Comparison of ENCODE assay signal across 8 cellular contexts in the genomic region with DNA sequence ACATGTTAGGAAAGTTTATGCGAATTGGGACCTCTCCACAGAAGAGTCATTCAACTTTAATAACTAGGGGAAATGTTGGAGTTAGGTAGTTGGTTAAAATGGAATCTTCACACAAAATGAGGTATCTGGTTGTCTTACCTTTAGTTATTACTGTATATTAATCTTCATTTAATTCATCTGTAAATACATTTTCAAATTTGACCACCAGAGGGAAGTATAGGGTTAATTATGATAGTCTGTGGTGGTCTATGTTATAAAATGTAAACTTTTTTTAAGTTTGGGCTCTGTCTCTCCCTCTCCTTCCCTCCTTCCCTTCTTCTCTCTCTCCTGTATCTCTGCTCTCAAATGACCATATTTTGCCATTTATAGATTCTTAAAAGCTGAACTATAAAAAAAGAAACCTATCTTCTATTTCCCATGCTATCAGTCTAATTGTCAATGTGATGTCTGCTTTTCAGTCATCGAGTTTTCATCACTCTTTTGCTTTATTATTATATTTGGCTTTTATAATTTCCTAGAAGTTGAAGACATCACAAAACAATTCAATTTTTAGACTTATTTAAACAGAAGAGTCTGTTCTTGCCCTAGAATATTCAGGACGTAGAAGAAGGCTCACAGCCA. TPM values are rescaled to one million over a fixed set of nuclear protein-coding genes. Genes with fewer than 3 reads are reported as not detected.
DNase-seq lines count a peak whose midpoint lies in the region; ATAC-seq and TF ChIP-seq lines count a peak whose summit lies in the region.

No MANE protein-coding gene starts in this region.

- no peaks in the 10 kb centered on the region for H3K9me3 Mint-ChIP-seq in activated CD8-positive, alpha-beta T cell treated with anti-CD3 and anti-CD28 coated beads for 36 hours
- H3K9me3 Mint-ChIP-seq in activated CD8-positive, alpha-beta T cell treated with anti-CD3 and anti-CD28 coated beads, Interleukin-2, amount 10 ng/mL, durations not matched to agents 7 days and 5 days (ENCODE audit: insufficient read depth), result no peaks in the 10 kb centered on the region

- no peak for TF ChIP-seq POLR2A in transverse colon (IDR thresholded peaks at IDR 0.05)

- H3K27me3 Mint-ChIP-seq in activated CD8-positive, alpha-beta T cell treated with anti-CD3 and anti-CD28 coated beads for 36 hours, result peaks cover 3% of the 10 kb centered on the region
- no peaks in the 10 kb centered on the region for H3K27me3 Mint-ChIP-seq in activated CD8-positive, alpha-beta T cell treated with anti-CD3 and anti-CD28 coated beads, Interleukin-2, amount 10 ng/mL, durations not matched to agents 7 days and 5 days (ENCODE audit: low read depth)

- no peak overlapping the region for H3K27ac Mint-ChIP-seq in activated CD8-positive, alpha-beta T cell treated with anti-CD3 and anti-CD28 coated beads for 36 hours
- H3K27ac Mint-ChIP-seq in activated CD8-positive, alpha-beta T cell treated with anti-CD3 and anti-CD28 coated beads, Interleukin-2, amount 10 ng/mL, durations not matched to agents 7 days and 5 days, result no peak overlapping the region

- CTCF ChIA-PET in activated CD8-positive, alpha-beta T cell treated with anti-CD3 and anti-CD28 coated beads for 36 hours (lab: Charles Lee), result interaction anchor here (0.9 to 1.3 kb wide), 3 partner anchors 371 to 944 kb away, joined by 3 to 4 read pairs (median 4); no protein-coding TSS in a partner anchor
- CTCF ChIA-PET in activated CD8-positive, alpha-beta T cell treated with anti-CD3 and anti-CD28 coated beads, Interleukin-2, amount 10 ng/mL, durations not matched to agents 7 days and 5 days (lab: Charles Lee), result interaction anchor here (1.2 kb wide), 1 partner anchor 12 kb away, joined by 3 read pairs; no protein-coding TSS in a partner anchor

- no peaks in the 10 kb centered on the region for H3K4me1 Mint-ChIP-seq in activated CD8-positive, alpha-beta T cell treated with anti-CD3 and anti-CD28 coated beads for 36 hours (ENCODE audit: low read depth)
- no peaks in the 10 kb centered on the region for H3K4me1 Mint-ChIP-seq in activated CD8-positive, alpha-beta T cell treated with anti-CD3 and anti-CD28 coated beads, Interleukin-2, amount 10 ng/mL, durations not matched to agents 7 days and 5 days (ENCODE audit: low read depth)

- no peaks in the 10 kb centered on the region for H3K36me3 ChIP-seq in transverse colon

- H3K4me3 Mint-ChIP-seq in activated CD8-positive, alpha-beta T cell treated with anti-CD3 and anti-CD28 coated beads for 36 hours, result no peak overlapping the region
- H3K4me3 Mint-ChIP-seq in activated CD8-positive, alpha-beta T cell treated with anti-CD3 and anti-CD28 coated beads, Interleukin-2, amount 10 ng/mL, durations not matched to agents 7 days and 5 days, result no peak overlapping the region

- no peak overlapping the region for H3K27ac ChIP-seq in transverse colon

- peak; percentile 44 for TF ChIP-seq CTCF in activated CD8-positive, alpha-beta T cell treated with anti-CD3 and anti-CD28 coated beads for 36 hours (IDR thresholded peaks at IDR 0.05)
- TF ChIP-seq CTCF in epithelial cell of proximal tubule (conservative IDR thresholded peaks at IDR 0.05; ENCODE audit: low read depth, low read length) (peak; percentile 44), transverse colon (IDR thresholded peaks at IDR 0.05) (peak in 3 of 5 experiments; percentile 4 to 19 (median 12))

- H3K36me3 Mint-ChIP-seq in activated CD8-positive, alpha-beta T cell treated with anti-CD3 and anti-CD28 coated beads for 36 hours (ENCODE audit: low read depth), result no peaks in the 10 kb centered on the region
- H3K36me3 Mint-ChIP-seq in activated CD8-positive, alpha-beta T cell treated with anti-CD3 and anti-CD28 coated beads, Interleukin-2, amount 10 ng/mL, durations not matched to agents 7 days and 5 days (ENCODE audit: low read depth), result no peaks in the 10 kb centered on the region

- in situ Hi-C loops in transverse colon (cut with MboI; ENCODE audit: low pct_ligation_motif_present in 1 of 4, low pct_unique_long_range_greater_than_20kb in 1 of 4, low sequenced_read_pairs in 3 of 4), result loop anchor here (10.0 to 25.0 kb wide), 5 partner anchors 75 to 365 kb away; no protein-coding TSS in a partner anchor

- no peak for TF ChIP-seq EP300 in transverse colon (IDR thresholded peaks at IDR 0.05; ENCODE audit: low read depth)

- POLR2A ChIA-PET in activated CD8-positive, alpha-beta T cell treated with anti-CD3 and anti-CD28 coated beads for 36 hours (lab: Charles Lee), result no interaction called here
- POLR2A ChIA-PET in activated CD8-positive, alpha-beta T cell treated with anti-CD3 and anti-CD28 coated beads, Interleukin-2, amount 10 ng/mL, durations not matched to agents 7 days and 5 days (lab: Charles Lee), result no interaction called here

- no peaks in the 10 kb centered on the region for H3K4me1 ChIP-seq in transverse colon

- no peak for DNase-seq in activated CD8-positive, alpha-beta T cell treated with anti-CD3 and anti-CD28 coated beads for 36 hours
- no peak for DNase-seq in activated CD8-positive, alpha-beta T cell treated with anti-CD3 and anti-CD28 coated beads, Interleukin-2, amount 10 ng/mL, durations not matched to agents 7 days and 5 days
- DNase-seq in NCI-H526 treated with DMSO at 0.1 percent for 48 hours (lab: John Stamatoyannopoulos, UW), result peak; percentile 12
- DNase-seq in epithelial cell of proximal tubule (ENCODE audit: low read depth), result no peak
- DNase-seq in transverse colon, result no peak
- no peak for DNase-seq in stimulated activated CD4-positive, alpha-beta T cell treated with anti-CD3 and anti-CD28 coated beads, Interleukin-2, amount 100 ng/mL, for 48 hours
- DNase-seq in COLO829 (ENCODE audit: low spot score), result no peak
- no peak for DNase-seq in 8988T

- no peak for ATAC-seq in activated CD8-positive, alpha-beta T cell treated with anti-CD3 and anti-CD28 coated beads for 36 hours
- no peak for ATAC-seq in activated CD8-positive, alpha-beta T cell treated with anti-CD3 and anti-CD28 coated beads, Interleukin-2, amount 10 ng/mL, durations not matched to agents 7 days and 5 days

- intact Hi-C loops in activated CD8-positive, alpha-beta T cell treated with anti-CD3 and anti-CD28 coated beads for 36 hours (cut with micrococcal nuclease), result loop anchor here (2.0 kb wide), 1 partner anchor 365 kb away; no protein-coding TSS in a partner anchor
- intact Hi-C loops in transverse colon (cut with DNase I; ENCODE audit: low total_unique reads), result loop anchor here (10.0 kb wide), 3 partner anchors 265 to 1185 kb away; no protein-coding TSS in a partner anchor

- H3K27me3 ChIP-seq in transverse colon, result no peaks in the 10 kb centered on the region

- no peak overlapping the region for H3K4me3 ChIP-seq in epithelial cell of proximal tubule (ENCODE audit: low read depth, low read length)
- no peak overlapping the region for H3K4me3 ChIP-seq in transverse colon

- 33 to 45% methylated on average over 3 of the region's 3 CpGs for WGBS in transverse colon (ENCODE audit: low coverage in 1 of 2), 2 donors

- H3K9me3 ChIP-seq in transverse colon, result no peaks in the 10 kb centered on the region

RNA-seq across cellular contexts. Expression of a gene that starts 49.8 kb away (rescaled TPM):
- under 1 TPM in 1 of 2 experiments, not detected in 1; 0.09 TPM for total RNA-seq in activated CD8-positive, alpha-beta T cell treated with anti-CD3 and anti-CD28 coated beads for 36 hours
- total RNA-seq in activated CD8-positive, alpha-beta T cell treated with anti-CD3 and anti-CD28 coated beads, Interleukin-2, amount 10 ng/mL, durations not matched to agents 7 days and 5 days, result not detected
- total RNA-seq in epithelial cell of proximal tubule (2.9 and 3.5 TPM in 2 replicates), transverse colon (10 to 100 TPM in 3 of 4 donors, 1 to 10 TPM in 1; 2.2 to 26.9 (median 21.2) TPM)
